In the genomic region with DNA sequence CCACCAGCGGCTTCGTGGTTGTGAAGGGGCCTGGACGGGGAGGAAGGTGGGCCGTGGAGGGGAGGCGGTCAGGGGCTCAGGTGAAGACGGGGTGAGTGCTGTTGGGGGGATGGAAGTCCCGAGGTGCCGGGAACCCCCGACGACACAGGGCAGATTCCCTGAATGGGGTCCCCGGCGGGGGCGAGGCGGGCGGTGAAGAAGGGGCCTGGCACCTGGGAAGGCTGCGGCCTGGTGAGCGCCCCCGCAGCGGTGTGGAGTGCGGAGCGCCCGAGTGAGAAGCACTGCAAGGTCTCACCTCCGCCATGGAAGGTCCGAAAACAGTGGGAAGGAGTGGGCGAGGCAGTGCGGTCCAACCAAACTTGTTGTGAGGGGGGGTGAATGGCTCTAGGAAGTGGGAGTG, we compare ENCODE assay signal across 24 cellular contexts. TPM values are rescaled to one million over a fixed set of nuclear protein-coding genes. Genes with fewer than 3 reads are reported as not detected.
"Had no signal": no experiment of that assay in that cellular context is flagged by ENCODE, and none has a peak within 500 bp of the region (broad histone marks: within the 10 kb centered on the region; RNA-seq: fewer than 3 reads in every experiment).

No MANE protein-coding gene starts in this region.

RNA-seq across cellular contexts. Expression of gene GAGE13, which starts 0.5 kb away (rescaled TPM):
- total RNA-seq: dermis blood vessel endothelial cell; endothelial cell of umbilical vein; epithelial cell of proximal tubule; esophagus muscularis mucosa; fibroblast of lung; foreskin keratinocyte; gastroesophageal sphincter; heart left ventricle; hepatocyte; kidney epithelial cell; left cardiac atrium; left lung; lung microvascular endothelial cell; naive thymus-derived CD4-positive, alpha-beta T cell; osteocyte; psoas muscle; renal cortical epithelial cell; right cardiac atrium; spleen; thoracic aorta; tibial nerve; upper lobe of left lung; vagina had no signal

RNA-seq across cellular contexts. Expression of gene GAGE12J, which starts 10.0 kb away (rescaled TPM):
- total RNA-seq: dermis blood vessel endothelial cell; endothelial cell of umbilical vein; epithelial cell of proximal tubule; esophagus muscularis mucosa; fibroblast of lung; foreskin keratinocyte; gastroesophageal sphincter; heart left ventricle; hepatocyte; kidney epithelial cell; left cardiac atrium; left lung; lung microvascular endothelial cell; mucosa of gallbladder; naive thymus-derived CD4-positive, alpha-beta T cell; osteocyte; psoas muscle; renal cortical epithelial cell; right cardiac atrium; spleen; thoracic aorta; tibial nerve; vagina had no signal

RNA-seq across cellular contexts. Expression of gene GAGE10, which starts 28.4 kb away (rescaled TPM):
- total RNA-seq: dermis blood vessel endothelial cell; endothelial cell of umbilical vein; epithelial cell of proximal tubule; fibroblast of lung; foreskin keratinocyte; gastroesophageal sphincter; heart left ventricle; hepatocyte; kidney epithelial cell; left cardiac atrium; left lung; lung microvascular endothelial cell; mucosa of gallbladder; naive thymus-derived CD4-positive, alpha-beta T cell; osteocyte; psoas muscle; renal cortical epithelial cell; right cardiac atrium; spleen; thoracic aorta; tibial nerve; upper lobe of left lung; vagina had no signal
